1 cellular context compared by ENCODE assay signal in genomic region chr1:151050051-151050688, GRCh38.
TF ChIP-seq lines count a peak whose summit lies in the region.

No MANE protein-coding gene starts in this region.

TF ChIP-seq in WTC11, 78 proteins besides CTCF, POLR2A, EP300 and RAD21 (continued from another document):
- TF ChIP-seq FOXP4 (CRISPR knock-in tag; IDR thresholded peaks at IDR 0.05) (no peak), RELA (CRISPR knock-in tag; IDR thresholded peaks at IDR 0.05; ENCODE audit: borderline replicate concordance) (no peak), CREM (CRISPR knock-in tag; IDR thresholded peaks at IDR 0.05) (no peak), NFYB (CRISPR knock-in tag; conservative IDR thresholded peaks at IDR 0.05; ENCODE audit: low read depth) (no peak), NR1H2 (CRISPR knock-in tag; IDR thresholded peaks at IDR 0.05) (no peak)
